ENCODE assay signal across 14 cellular contexts in the genomic region with DNA sequence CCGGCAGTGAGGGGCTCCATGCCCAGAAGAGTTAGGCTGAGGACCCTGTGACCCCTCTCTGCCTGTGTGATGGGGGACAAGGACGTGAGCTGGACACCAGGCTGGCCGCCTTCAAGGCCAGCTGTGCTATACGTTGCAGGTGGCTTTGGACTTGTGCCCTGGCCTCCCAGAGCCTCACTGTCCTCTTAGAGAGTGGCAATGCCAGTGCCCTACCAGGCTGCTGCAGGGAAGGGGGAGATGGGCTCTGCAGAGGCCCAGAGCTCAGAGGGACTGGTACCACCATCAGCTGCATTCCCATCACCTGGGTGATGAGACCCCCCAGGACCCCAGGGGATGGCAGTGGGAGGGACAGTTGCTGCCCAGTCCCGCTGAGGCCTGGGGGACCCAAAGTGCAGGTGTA.
"Had no signal": no experiment of that assay in that cellular context is flagged by ENCODE, and none has a peak within 500 bp of the region (broad histone marks: within the 10 kb centered on the region; RNA-seq: fewer than 3 reads in every experiment).

No MANE protein-coding gene starts in this region.

- DNase-seq: activated CD4-positive, alpha-beta T cell treated with anti-CD3 and anti-CD28 coated beads, Interleukin-2, amount 10 ng/mL, durations not matched to agents 24 days and 14 days; amygdala; brain microvascular endothelial cell; foreskin melanocyte; SHP77; stimulated activated CD4-positive, alpha-beta T cell treated with anti-CD3 and anti-CD28 coated beads, Interleukin-4, amount 100 ng/mL, for 24 hours; thyroid gland had no signal

- H3K36me3 Mint-ChIP-seq: activated naive CD8-positive, alpha-beta T cell; mesothelial cell of epicardium; WTC11 had no signal

- H3K36me3 ChIP-seq: brain microvascular endothelial cell, heart left ventricle, neutrophil, thyroid gland had no signal

- H3K9me3 Mint-ChIP-seq: activated CD4-positive, alpha-beta T cell treated with anti-CD3 and anti-CD28 coated beads, Interleukin-2, amount 10 ng/mL, durations not matched to agents 24 days and 14 days; mesothelial cell of epicardium; WTC11 had no signal

- H3K27me3 Mint-ChIP-seq: activated CD4-positive, alpha-beta T cell treated with anti-CD3 and anti-CD28 coated beads, Interleukin-2, amount 10 ng/mL, durations not matched to agents 24 days and 14 days had no signal

- H3K4me3 ChIP-seq: heart left ventricle, thyroid gland had no signal

- H3K4me3 Mint-ChIP-seq: activated CD4-positive, alpha-beta T cell treated with anti-CD3 and anti-CD28 coated beads, Interleukin-2, amount 10 ng/mL, durations not matched to agents 24 days and 14 days; activated naive CD8-positive, alpha-beta T cell; mesothelial cell of epicardium; WTC11 had no signal

- H3K9me3 ChIP-seq: heart left ventricle, neutrophil, thyroid gland had no signal

- ATAC-seq: heart left ventricle, SK-N-SH treated with all-trans-retinoic acid at 6 μM for 48 hours, WTC11 had no signal

- H3K27ac Mint-ChIP-seq: activated CD4-positive, alpha-beta T cell treated with anti-CD3 and anti-CD28 coated beads, Interleukin-2, amount 10 ng/mL, durations not matched to agents 24 days and 14 days; activated naive CD8-positive, alpha-beta T cell; mesothelial cell of epicardium; progenitor cell of endocrine pancreas; WTC11 had no signal

- H3K4me1 Mint-ChIP-seq: activated CD4-positive, alpha-beta T cell treated with anti-CD3 and anti-CD28 coated beads, Interleukin-2, amount 10 ng/mL, durations not matched to agents 24 days and 14 days had no signal

- H3K27ac ChIP-seq: brain microvascular endothelial cell, heart left ventricle, neutrophil, thyroid gland had no signal

- H3K27me3 ChIP-seq: brain microvascular endothelial cell, heart left ventricle, neutrophil, thyroid gland had no signal
